ENCODE assay signal across 18 cellular contexts in the genomic region with DNA sequence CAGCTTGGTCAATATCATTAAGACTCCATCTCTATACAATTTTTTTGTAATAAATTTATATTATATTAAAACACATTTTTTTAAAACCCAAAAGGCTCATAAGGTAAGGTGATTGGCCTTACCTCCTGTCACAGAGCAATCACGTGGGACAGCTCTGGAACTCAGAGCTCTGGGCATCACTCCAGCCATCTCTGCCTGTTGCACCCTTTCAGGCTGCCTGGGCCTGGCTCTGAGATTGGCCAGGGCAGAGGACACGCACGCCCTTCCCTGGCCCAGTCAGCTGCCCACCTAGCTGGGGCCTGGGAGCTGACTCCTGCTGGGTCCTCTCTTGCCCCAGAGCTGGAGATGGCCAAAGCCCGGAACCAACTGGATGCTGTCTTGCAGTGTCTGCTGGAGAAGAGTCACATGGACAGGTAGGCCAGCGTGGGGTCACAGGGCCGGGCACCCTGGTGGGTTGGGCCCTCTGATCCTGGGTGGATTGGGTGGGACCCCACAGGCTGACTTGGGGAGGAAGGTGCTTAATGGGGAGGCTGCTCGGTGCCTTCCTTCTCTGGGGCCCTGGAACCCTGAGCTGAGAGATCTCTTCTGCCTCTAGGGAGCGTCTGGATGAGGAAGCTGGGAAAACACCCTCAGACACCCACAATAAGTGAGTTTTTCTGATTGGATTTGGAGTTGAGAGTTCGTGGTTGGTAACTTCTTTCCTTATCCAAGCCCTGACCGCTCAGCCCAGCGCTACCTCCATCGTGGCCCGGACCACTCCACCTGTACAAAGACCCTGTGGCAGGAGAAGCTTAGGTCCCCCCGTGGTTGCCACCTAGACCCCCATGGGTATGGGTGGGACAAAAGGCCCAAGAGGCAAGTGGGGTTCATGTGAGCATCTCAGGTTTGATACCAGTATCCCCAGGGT. TPM values are rescaled to one million over a fixed set of nuclear protein-coding genes. Genes with fewer than 3 reads are reported as not detected.
DNase-seq lines count a peak whose midpoint lies in the region; ATAC-seq and TF ChIP-seq lines count a peak whose summit lies in the region.
"Had no signal": no experiment of that assay in that cellular context is flagged by ENCODE, and none has a peak within 500 bp of the region (broad histone marks: within the 10 kb centered on the region; RNA-seq: fewer than 3 reads in every experiment).

No MANE protein-coding gene starts in this region.

- H3K4me3 Mint-ChIP-seq in natural killer cell = peak overlapping the region; percentile 9
- no peak overlapping the region for H3K4me3 Mint-ChIP-seq in natural killer cell treated with Interleukin-12 subunit alpha and Interleukin-12 subunit beta and Interleukin-15 and Interleukin-18, amount 100 ng/mL, for 72 hours
- no peak overlapping the region for H3K4me3 Mint-ChIP-seq in chondrocyte (ENCODE audit: unreplicated experiment)
- H3K4me3 Mint-ChIP-seq: GM23338 had no signal

- no peak for ATAC-seq in natural killer cell
- no peak for ATAC-seq in natural killer cell treated with Interleukin-12 subunit alpha and Interleukin-12 subunit beta and Interleukin-15 and Interleukin-18, amount 100 ng/mL, for 72 hours
- no peak for ATAC-seq in gastrocnemius medialis
- no peak for ATAC-seq in HG02852 (IDR thresholded peaks at IDR 0.05; ENCODE audit: unreplicated experiment)
- ATAC-seq: GM12878, GM23338 had no signal

- H3K27me3 ChIP-seq in gastrocnemius medialis (no peaks in the 10 kb centered on the region), A673 (replicated peaks; ENCODE audit: insufficient read depth, low read depth, low read length, poor library complexity) (no peaks in the 10 kb centered on the region)
- H3K27me3 ChIP-seq: Peyer's patch had no signal

- intact Hi-C loops in natural killer cell (cut with micrococcal nuclease) (no loop called here), gastrocnemius medialis (cut with DNase I; ENCODE audit: low total_unique reads) (loop anchor here (10.0 kb wide), 1 partner anchor 463 kb away; the partner anchor contains the start of genes ZNF146 and ZNF565), A673 (cut with micrococcal nuclease; ENCODE audit: unreplicated experiment) (no loop called here)

- CTCF ChIA-PET in A673 (lab: Charles Lee) = no interaction called here

- in situ Hi-C loops in gastrocnemius medialis (cut with MboI; ENCODE audit: low sequenced_read_pairs in 4 of 4) = loop anchor here in 1 of 4 donors (25.0 kb wide), 1 partner anchor 385 kb away; the partner anchor contains the start of gene CAPNS1

- H3K27ac ChIP-seq in gastrocnemius medialis (peak overlapping the region in 3 of 4 donors; percentile 9 to 97 (median 95)), A673 (ENCODE audit: low read depth, low read length, poor library complexity, severe bottlenecking) (no peak overlapping the region), caudate nucleus (ENCODE audit: low read depth, low read length) (no peak overlapping the region)
- H3K27ac ChIP-seq: Peyer's patch, SK-N-MC had no signal

- H3K9me3 Mint-ChIP-seq in natural killer cell = no peaks in the 10 kb centered on the region
- no peaks in the 10 kb centered on the region for H3K9me3 Mint-ChIP-seq in natural killer cell treated with Interleukin-12 subunit alpha and Interleukin-12 subunit beta and Interleukin-15 and Interleukin-18, amount 100 ng/mL, for 72 hours
- H3K9me3 Mint-ChIP-seq in chondrocyte (ENCODE audit: low read depth) = no peaks in the 10 kb centered on the region
- H3K9me3 Mint-ChIP-seq: CD4-positive, CD25-positive, alpha-beta regulatory T cell; GM23338 had no signal

- H3K4me3 ChIP-seq in gastrocnemius medialis = no peak overlapping the region
- H3K4me3 ChIP-seq in A673 (ENCODE audit: low read depth, low read length, poor library complexity, severe bottlenecking) = no peak overlapping the region
- H3K4me3 ChIP-seq: GM12878, GM23338, Peyer's patch, SK-N-MC had no signal

- no peak overlapping the region for H3K27ac Mint-ChIP-seq in natural killer cell
- H3K27ac Mint-ChIP-seq in natural killer cell treated with Interleukin-12 subunit alpha and Interleukin-12 subunit beta and Interleukin-15 and Interleukin-18, amount 100 ng/mL, for 72 hours = no peak overlapping the region
- no peak overlapping the region for H3K27ac Mint-ChIP-seq in chondrocyte (ENCODE audit: unreplicated experiment)
- H3K27ac Mint-ChIP-seq: CD4-positive, CD25-positive, alpha-beta regulatory T cell; GM23338 had no signal

- H3K4me1 Mint-ChIP-seq in natural killer cell = peaks cover 19 to 38% of the 10 kb centered on the region in 2 donors
- peaks cover 28 to 34% of the 10 kb centered on the region in 2 donors for H3K4me1 Mint-ChIP-seq in natural killer cell treated with Interleukin-12 subunit alpha and Interleukin-12 subunit beta and Interleukin-15 and Interleukin-18, amount 100 ng/mL, for 72 hours (ENCODE audit: low read depth in 2 of 2)
- H3K4me1 Mint-ChIP-seq in chondrocyte (ENCODE audit: low read depth) = peaks cover 43% of the 10 kb centered on the region

- H3K36me3 Mint-ChIP-seq in natural killer cell = no peaks in the 10 kb centered on the region
- no peaks in the 10 kb centered on the region for H3K36me3 Mint-ChIP-seq in natural killer cell treated with Interleukin-12 subunit alpha and Interleukin-12 subunit beta and Interleukin-15 and Interleukin-18, amount 100 ng/mL, for 72 hours
- H3K36me3 Mint-ChIP-seq in chondrocyte (ENCODE audit: low read depth) = peaks cover 8% of the 10 kb centered on the region

- H3K27me3 Mint-ChIP-seq in natural killer cell (ENCODE audit: low read depth in 2 of 2) (peaks cover 0 to 16% of the 10 kb centered on the region in 2 donors), chondrocyte (ENCODE audit: low read depth) (no peaks in the 10 kb centered on the region)
- peaks cover 0 to 11% of the 10 kb centered on the region in 2 donors for H3K27me3 Mint-ChIP-seq in natural killer cell treated with Interleukin-12 subunit alpha and Interleukin-12 subunit beta and Interleukin-15 and Interleukin-18, amount 100 ng/mL, for 72 hours
- H3K27me3 Mint-ChIP-seq: CD4-positive, CD25-positive, alpha-beta regulatory T cell had no signal

- H3K9me3 ChIP-seq in gastrocnemius medialis = no peaks in the 10 kb centered on the region
- no peaks in the 10 kb centered on the region for H3K9me3 ChIP-seq in A673 (ENCODE audit: low read depth, low read length, poor library complexity, severe bottlenecking)
- H3K9me3 ChIP-seq: Peyer's patch had no signal

- DNase-seq in natural killer cell (no peak), chondrocyte (ENCODE audit: low spot score) (peak; percentile 86), gastrocnemius medialis (no peak), A673 (ENCODE audit: low spot score) (no peak), caudate nucleus (lab: John Stamatoyannopoulos, UW) (no peak)
- DNase-seq in natural killer cell treated with Interleukin-12 subunit alpha and Interleukin-12 subunit beta and Interleukin-15 and Interleukin-18, amount 100 ng/mL, for 72 hours (ENCODE audit: low spot score) = no peak
- DNase-seq: CD4-positive, CD25-positive, alpha-beta regulatory T cell; DMS153; HCEC 1CT; KG1; NCI-H1105 treated with DMSO at 0.1 percent for 48 hours; NCI-H1694; Peyer's patch; SHP77 had no signal

- no peak for TF ChIP-seq CTCF in natural killer cell (IDR thresholded peaks at IDR 0.05)
- TF ChIP-seq CTCF in chondrocyte (IDR thresholded peaks at IDR 0.05) = no peak
- no peak for TF ChIP-seq CTCF in gastrocnemius medialis (IDR thresholded peaks at IDR 0.05 in 4 of 5, conservative IDR thresholded peaks at IDR 0.05 in 1 of 5)
- TF ChIP-seq CTCF in A673 (conservative IDR thresholded peaks at IDR 0.05; ENCODE audit: low read depth, low read length) = no peak

- H3K36me3 ChIP-seq in gastrocnemius medialis (peaks cover 0 to 16% of the 10 kb centered on the region in 2 donors), A673 (ENCODE audit: insufficient read depth, low read length, poor library complexity, severe bottlenecking) (no peaks in the 10 kb centered on the region)

- no peak for TF ChIP-seq POLR2A in gastrocnemius medialis (IDR thresholded peaks at IDR 0.05)

- POLR2A ChIA-PET in A673 (lab: Charles Lee; ENCODE audit: low non-redundant PET) = no interaction called here

- H3K4me1 ChIP-seq in gastrocnemius medialis (peaks cover 22 to 43% of the 10 kb centered on the region in 2 donors), A673 (ENCODE audit: insufficient read depth, low read length, poor library complexity, severe bottlenecking) (peaks cover 21% of the 10 kb centered on the region)

- no TSS peak for BruUV-seq in A673 (replicated peaks; lab: Mats Ljungman, UMichigan)

RNA-seq across cellular contexts. Expression of gene LIN37, which starts 3.7 kb away (rescaled TPM):
- total RNA-seq in natural killer cell (10 to 100 TPM; 16.7 to 22.1 (median 18.2) TPM), chondrocyte (11.9 to 18.6 TPM (median 13.5 TPM) in 3 replicates), gastrocnemius medialis (10 to 100 TPM; 14.8 to 19.5 (median 16.6) TPM), A673 (2021) (11.3 and 13.2 TPM in 2 replicates)
- total RNA-seq in natural killer cell treated with Interleukin-12 subunit alpha and Interleukin-12 subunit beta and Interleukin-15 and Interleukin-18, amount 100 ng/mL, for 72 hours = 10 to 100 TPM in 1 of 2 donors, 1 to 10 TPM in 1; 9.6 to 24.7 TPM

RNA-seq across cellular contexts. Expression of gene HSPB6, which starts 4.7 kb away (rescaled TPM):
- total RNA-seq in natural killer cell (not detected), chondrocyte (0.75 to 5.7 TPM (median 5.0 TPM) in 3 replicates), gastrocnemius medialis (100 to 1,000 TPM in 2 of 4 donors, 10 to 100 TPM in 2; 79.8 to 241 (median 139) TPM), A673 (2021) (0.50 TPM in 1 of 2 replicates, not detected in the other)
- not detected for total RNA-seq in natural killer cell treated with Interleukin-12 subunit alpha and Interleukin-12 subunit beta and Interleukin-15 and Interleukin-18, amount 100 ng/mL, for 72 hours
- total RNA-seq: CD4-positive, CD25-positive, alpha-beta regulatory T cell had no signal

RNA-seq across cellular contexts. Expression of gene PROSER3, which starts 5.9 kb away (rescaled TPM):
- 10 to 100 TPM; 33.1 to 40.2 (median 35.9) TPM for total RNA-seq in natural killer cell
- total RNA-seq in natural killer cell treated with Interleukin-12 subunit alpha and Interleukin-12 subunit beta and Interleukin-15 and Interleukin-18, amount 100 ng/mL, for 72 hours = 10 to 100 TPM; 36.2 to 53.8 TPM
- total RNA-seq in chondrocyte = 17.4 to 24.6 TPM (median 20.3 TPM) in 3 replicates
- total RNA-seq in gastrocnemius medialis = 1 to 10 TPM in 3 of 4 donors, under 1 TPM in 1; 0.63 to 4.3 (median 3.0) TPM
- total RNA-seq in A673 (2021) = 38.4 and 44.8 TPM in 2 replicates

RNA-seq across cellular contexts. Expression of gene PSENEN, which starts 6.6 kb away (rescaled TPM):
- total RNA-seq in natural killer cell (10 to 100 TPM; 38.5 to 45.0 (median 41.0) TPM), chondrocyte (59.9 to 71.1 TPM (median 61.8 TPM) in 3 replicates), gastrocnemius medialis (10 to 100 TPM; 22.2 to 45.8 (median 38.3) TPM), A673 (2021) (58.8 and 67.7 TPM in 2 replicates)
- total RNA-seq in natural killer cell treated with Interleukin-12 subunit alpha and Interleukin-12 subunit beta and Interleukin-15 and Interleukin-18, amount 100 ng/mL, for 72 hours = 10 to 100 TPM; 66.4 to 84.2 TPM

RNA-seq across cellular contexts. Expression of gene U2AF1L4, which starts 6.9 kb away (rescaled TPM):
- total RNA-seq in natural killer cell = 10 to 100 TPM; 63.7 to 78.2 (median 73.0) TPM
- 10 to 100 TPM; 17.0 to 19.1 TPM for total RNA-seq in natural killer cell treated with Interleukin-12 subunit alpha and Interleukin-12 subunit beta and Interleukin-15 and Interleukin-18, amount 100 ng/mL, for 72 hours
- 22.9 to 28.8 TPM (median 24.7 TPM) in 3 replicates for total RNA-seq in chondrocyte
- 10 to 100 TPM in 2 of 4 donors, 1 to 10 TPM in 2; 5.1 to 22.9 (median 13.4) TPM for total RNA-seq in gastrocnemius medialis
- total RNA-seq in A673 (2021) = 20.4 and 21.0 TPM in 2 replicates

Comparison
In these comparisons a context has a peak if more than half of its experiments do, and no peak if none do; other contexts are left out.
1. H3K27ac ChIP-seq: peak in gastrocnemius medialis (3 of 4); none in A673 (single experiment) and caudate nucleus (single experiment).
2. RNA of gene HSPB6, which starts 4.7 kb away (total RNA-seq): 79.8 to 241 TPM in gastrocnemius medialis; 0.75 to 5.7 TPM in chondrocyte, 0.50 TPM in A673, not detected in natural killer cell treated with Interleukin-12 subunit alpha and Interleukin-12 subunit beta and Interleukin-15 and Interleukin-18, amount 100 ng/mL, for 72 hours and not detected in natural killer cell; every median in the first group is over 10 times any median in the second.